In genomic region chr10:94370501-94370900, GRCh38 we compare ENCODE assay signal across 20 cellular contexts.
"Had no signal": no experiment of that assay in that cellular context is flagged by ENCODE, and none has a peak within 500 bp of the region (broad histone marks: within the 10 kb centered on the region; RNA-seq: fewer than 3 reads in every experiment).

No MANE protein-coding gene starts in this region.

- H3K4me3 ChIP-seq: body of pancreas, cardiac muscle cell, esophagus muscularis mucosa, hepatocyte, upper lobe of left lung had no signal

- H3K27ac ChIP-seq: body of pancreas, cardiac muscle cell, esophagus muscularis mucosa, hepatocyte, upper lobe of left lung, WERI-Rb-1 had no signal

- DNase-seq: activated CD4-positive, alpha-beta T cell treated with anti-CD3 and anti-CD28 coated beads, Interleukin-2, amount 10 ng/mL, durations not matched to agents 7 days and 5 days; activated CD4-positive, CD25-positive, alpha-beta regulatory T cell treated with anti-CD3 and anti-CD28 coated beads, Interleukin-2, amount 50 U/mL, for 72 hours; activated CD8-positive, alpha-beta memory T cell treated with anti-CD3 and anti-CD28 coated beads, Interleukin-2, amount 10 ng/mL, durations not matched to agents 7 days and 5 days; activated CD8-positive, alpha-beta T cell treated with anti-CD3 and anti-CD28 coated beads for 36 hours; activated gamma-delta T cell; activated naive CD4-positive, alpha-beta T cell treated with anti-CD3 and anti-CD28 coated beads, Interleukin-2, amount 50 U/mL, for 16 hours; activated naive CD8-positive, alpha-beta T cell treated with anti-CD3 and anti-CD28 coated beads, Interleukin-2, amount 50 U/mL, for 24 hours; body of pancreas; effector memory CD8-positive, alpha-beta T cell; left ventricle myocardium superior; naive thymus-derived CD4-positive, alpha-beta T cell; stimulated activated CD4-positive, alpha-beta T cell treated with anti-CD3 and anti-CD28 coated beads, Interleukin-2, amount 100 ng/mL, for 48 hours; stimulated activated CD8-positive, alpha-beta memory T cell treated with anti-CD3 and anti-CD28 coated beads, Interleukin-4, amount 100 ng/mL, for 48 hours; stimulated activated naive B cell treated with anti-CD40 and anti-IgM and Interleukin-4, amounts not matched to agents 10 μg/mL and 1 μg/mL and 100 μg/mL, for 72 hours; T-cell; upper lobe of left lung; WERI-Rb-1 had no signal

- H3K4me1 ChIP-seq: body of pancreas, esophagus muscularis mucosa, upper lobe of left lung had no signal

- H3K36me3 ChIP-seq: cardiac muscle cell, esophagus muscularis mucosa, upper lobe of left lung, WERI-Rb-1 had no signal

- H3K9me3 ChIP-seq: body of pancreas, esophagus muscularis mucosa, upper lobe of left lung had no signal

- H3K27me3 ChIP-seq: body of pancreas, cardiac muscle cell, hepatocyte, upper lobe of left lung had no signal

- ATAC-seq: activated CD8-positive, alpha-beta memory T cell treated with anti-CD3 and anti-CD28 coated beads, Interleukin-2, amount 10 ng/mL, durations not matched to agents 7 days and 5 days; activated CD8-positive, alpha-beta T cell treated with anti-CD3 and anti-CD28 coated beads for 36 hours; activated naive CD8-positive, alpha-beta T cell treated with anti-CD3 and anti-CD28 coated beads, Interleukin-2, amount 50 U/mL, for 24 hours; body of pancreas; effector memory CD8-positive, alpha-beta T cell; left ventricle myocardium superior; naive thymus-derived CD4-positive, alpha-beta T cell; stimulated activated naive B cell treated with anti-CD40 and anti-IgM and Interleukin-4, amounts not matched to agents 10 μg/mL and 1 μg/mL and 100 μg/mL, for 72 hours; T-cell had no signal
